ENCODE assay signal across 13 cellular contexts in the genomic region with DNA sequence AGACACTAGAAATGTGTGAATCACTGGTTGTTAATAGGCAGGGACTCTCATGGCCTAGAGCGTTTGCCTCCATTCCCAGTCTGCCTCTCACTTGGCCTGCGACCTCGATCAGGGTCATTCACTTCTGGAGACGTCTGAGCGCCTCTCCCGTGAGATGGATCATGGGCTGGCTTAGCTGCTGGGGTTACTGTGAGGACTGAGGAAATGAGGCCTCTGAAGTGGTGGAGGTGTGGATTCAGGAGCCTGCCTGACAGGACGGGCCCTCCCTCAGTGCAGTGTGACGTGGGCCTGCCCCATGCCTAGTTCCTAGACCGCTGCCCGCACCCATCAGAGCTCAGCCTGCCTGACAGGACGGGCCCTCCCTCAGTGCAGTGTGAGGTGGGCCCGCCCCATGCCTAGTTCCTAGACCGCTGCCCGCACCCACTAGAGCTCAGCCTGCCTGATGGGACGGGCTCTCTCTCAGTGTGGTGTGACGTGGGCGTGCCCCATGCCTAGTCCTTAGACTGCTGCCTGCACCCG.
A peak's percentile ranks its signal among the peaks of the same experiment; 100 is the strongest.
DNase-seq lines count a peak whose midpoint lies in the region; ATAC-seq, FAIRE-seq and TF ChIP-seq lines count a peak whose summit lies in the region.
"Had no signal": no experiment of that assay in that cellular context is flagged by ENCODE, and none has a peak within 500 bp of the region (broad histone marks: within the 10 kb centered on the region; RNA-seq: fewer than 3 reads in every experiment).

No MANE protein-coding gene starts in this region.

- H3K27me3 Mint-ChIP-seq in activated CD8-positive, alpha-beta T cell treated with anti-CD3 and anti-CD28 coated beads for 36 hours = no peaks in the 10 kb centered on the region
- H3K27me3 Mint-ChIP-seq in progenitor cell of endocrine pancreas = no peaks in the 10 kb centered on the region
- H3K27me3 Mint-ChIP-seq: activated naive CD8-positive, alpha-beta T cell treated with anti-CD3 and anti-CD28 coated beads, Interleukin-2, amount 10 ng/mL, durations not matched to agents 7 days and 5 days; naive B cell had no signal

- H3K27ac ChIP-seq in HEK293 (ENCODE audit: extremely low read depth, low read depth, low read length) (no peak overlapping the region), kidney (ENCODE audit: low read depth in 2 of 2, low read length in 2 of 2) (no peak overlapping the region)

- no peak overlapping the region for H3K4me3 Mint-ChIP-seq in activated CD8-positive, alpha-beta T cell treated with anti-CD3 and anti-CD28 coated beads for 36 hours
- no peak overlapping the region for H3K4me3 Mint-ChIP-seq in progenitor cell of endocrine pancreas (ENCODE audit: low read depth)
- H3K4me3 Mint-ChIP-seq: activated naive CD8-positive, alpha-beta T cell treated with anti-CD3 and anti-CD28 coated beads, Interleukin-2, amount 10 ng/mL, durations not matched to agents 7 days and 5 days; naive B cell had no signal

- H3K4me1 Mint-ChIP-seq in activated CD8-positive, alpha-beta T cell treated with anti-CD3 and anti-CD28 coated beads for 36 hours (ENCODE audit: low read depth) = peaks cover 3% of the 10 kb centered on the region
- H3K4me1 Mint-ChIP-seq in progenitor cell of endocrine pancreas (ENCODE audit: low read depth) = peaks cover 2% of the 10 kb centered on the region
- H3K4me1 Mint-ChIP-seq: activated naive CD8-positive, alpha-beta T cell treated with anti-CD3 and anti-CD28 coated beads, Interleukin-2, amount 10 ng/mL, durations not matched to agents 7 days and 5 days had no signal

- CTCF ChIA-PET in HEK293 (lab: Yijun Ruan, JAX) = no interaction called here
- CTCF ChIA-PET in activated CD8-positive, alpha-beta T cell treated with anti-CD3 and anti-CD28 coated beads for 36 hours (lab: Charles Lee) = no interaction called here

- H3K36me3 Mint-ChIP-seq in activated CD8-positive, alpha-beta T cell treated with anti-CD3 and anti-CD28 coated beads for 36 hours (ENCODE audit: low read depth) = peaks cover 9% of the 10 kb centered on the region
- peaks cover 16% of the 10 kb centered on the region for H3K36me3 Mint-ChIP-seq in progenitor cell of endocrine pancreas (ENCODE audit: insufficient read depth)
- H3K36me3 Mint-ChIP-seq: activated naive CD8-positive, alpha-beta T cell treated with anti-CD3 and anti-CD28 coated beads, Interleukin-2, amount 10 ng/mL, durations not matched to agents 7 days and 5 days had no signal

- H3K9me3 ChIP-seq in HEK293 (ENCODE audit: control insufficient read depth, insufficient read depth, low read depth, low read length) = no peaks in the 10 kb centered on the region
- no peaks in the 10 kb centered on the region for H3K9me3 ChIP-seq in kidney (ENCODE audit: control insufficient read depth in 1 of 2, low read length in 2 of 2)

- H3K27ac Mint-ChIP-seq in activated CD8-positive, alpha-beta T cell treated with anti-CD3 and anti-CD28 coated beads for 36 hours = no peak overlapping the region
- peak overlapping the region; percentile 69 for H3K27ac Mint-ChIP-seq in progenitor cell of endocrine pancreas
- H3K27ac Mint-ChIP-seq: activated naive CD8-positive, alpha-beta T cell treated with anti-CD3 and anti-CD28 coated beads, Interleukin-2, amount 10 ng/mL, durations not matched to agents 7 days and 5 days had no signal

- POLR2A ChIA-PET in HEK293 (lab: Yijun Ruan, JAX) = no interaction called here
- POLR2A ChIA-PET in activated CD8-positive, alpha-beta T cell treated with anti-CD3 and anti-CD28 coated beads for 36 hours (lab: Charles Lee) = no interaction called here

- H3K4me3 ChIP-seq in HEK293 (ENCODE audit: low read depth, low read length) = no peak overlapping the region
- H3K4me3 ChIP-seq in kidney (ENCODE audit: low read length in 2 of 2) = no peak overlapping the region

- no peaks in the 10 kb centered on the region; the same call in 1 of the 2 replicates for H3K4me1 ChIP-seq in HEK293 (ENCODE audit: control insufficient read depth, insufficient read depth, low read length)
- H3K4me1 ChIP-seq in kidney (ENCODE audit: control insufficient read depth in 1 of 2, insufficient read depth in 1 of 2, low read depth in 1 of 2, low read length in 2 of 2) = peaks cover 0 to 2% of the 10 kb centered on the region in 2 donors

- ATAC-seq in activated CD8-positive, alpha-beta T cell treated with anti-CD3 and anti-CD28 coated beads for 36 hours = peak; percentile 24
- no peak for ATAC-seq in HG02623 (IDR thresholded peaks at IDR 0.05; ENCODE audit: unreplicated experiment)

- H3K9ac ChIP-seq in kidney (ENCODE audit: low read length in 2 of 2) = no peak overlapping the region

- DNase-seq in activated CD8-positive, alpha-beta T cell treated with anti-CD3 and anti-CD28 coated beads for 36 hours = no peak
- DNase-seq in kidney (peak; percentile 46), progenitor cell of endocrine pancreas (ENCODE audit: low spot score, unreplicated experiment) (no peak), epidermal melanocyte (ENCODE audit: insufficient read length, low spot score) (no peak), activated T-cell treated with anti-CD3 and anti-CD28 coated beads for 4 hours (no peak), NCI-H146 treated with DMSO at 0.1 percent for 48 hours (lab: John Stamatoyannopoulos, UW; ENCODE audit: unreplicated experiment) (no peak)
- DNase-seq: activated naive CD8-positive, alpha-beta T cell treated with anti-CD3 and anti-CD28 coated beads, Interleukin-2, amount 10 ng/mL, durations not matched to agents 7 days and 5 days; naive B cell; NCI-H146; NCI-H526; T1000 had no signal

- intact Hi-C loops in activated CD8-positive, alpha-beta T cell treated with anti-CD3 and anti-CD28 coated beads for 36 hours (cut with micrococcal nuclease) = no loop called here
- intact Hi-C loops in kidney (cut with DNase I) = no loop called here

- H3K9me3 Mint-ChIP-seq in activated CD8-positive, alpha-beta T cell treated with anti-CD3 and anti-CD28 coated beads for 36 hours = no peaks in the 10 kb centered on the region
- no peaks in the 10 kb centered on the region for H3K9me3 Mint-ChIP-seq in progenitor cell of endocrine pancreas (ENCODE audit: low read depth)
- H3K9me3 Mint-ChIP-seq: activated naive CD8-positive, alpha-beta T cell treated with anti-CD3 and anti-CD28 coated beads, Interleukin-2, amount 10 ng/mL, durations not matched to agents 7 days and 5 days; naive B cell had no signal

- no peak for FAIRE-seq in kidney (lab: Jason Lieb, UNC)

- H3K36me3 ChIP-seq in HEK293 (ENCODE audit: control insufficient read depth in 2 of 2, insufficient read depth in 1 of 2, low read length in 2 of 2) (peaks cover 0 to 46% of the 10 kb centered on the region in 2 experiments; a peak in 1 of 3 replicates), kidney (ENCODE audit: control insufficient read depth in 1 of 2, insufficient read depth in 2 of 2, low read length in 2 of 2) (peaks cover 5 to 16% of the 10 kb centered on the region in 2 donors)

- no peak for TF ChIP-seq CTCF in HEK293 (tag by site-specific recombination; IDR thresholded peaks at IDR 0.05)
- no peak for TF ChIP-seq CTCF in activated CD8-positive, alpha-beta T cell treated with anti-CD3 and anti-CD28 coated beads for 36 hours (IDR thresholded peaks at IDR 0.05)
- TF ChIP-seq CTCF in kidney (IDR thresholded peaks at IDR 0.05; ENCODE audit: borderline replicate concordance, extremely low read depth, insufficient read depth) = no peak
- no peak for TF ChIP-seq CTCF in progenitor cell of endocrine pancreas (IDR thresholded peaks at IDR 0.05; ENCODE audit: unreplicated experiment)

TF ChIP-seq in HEK293, 187 proteins besides CTCF, POLR2A, EP300 and RAD21:
- TF ChIP-seq, protein P1, sequence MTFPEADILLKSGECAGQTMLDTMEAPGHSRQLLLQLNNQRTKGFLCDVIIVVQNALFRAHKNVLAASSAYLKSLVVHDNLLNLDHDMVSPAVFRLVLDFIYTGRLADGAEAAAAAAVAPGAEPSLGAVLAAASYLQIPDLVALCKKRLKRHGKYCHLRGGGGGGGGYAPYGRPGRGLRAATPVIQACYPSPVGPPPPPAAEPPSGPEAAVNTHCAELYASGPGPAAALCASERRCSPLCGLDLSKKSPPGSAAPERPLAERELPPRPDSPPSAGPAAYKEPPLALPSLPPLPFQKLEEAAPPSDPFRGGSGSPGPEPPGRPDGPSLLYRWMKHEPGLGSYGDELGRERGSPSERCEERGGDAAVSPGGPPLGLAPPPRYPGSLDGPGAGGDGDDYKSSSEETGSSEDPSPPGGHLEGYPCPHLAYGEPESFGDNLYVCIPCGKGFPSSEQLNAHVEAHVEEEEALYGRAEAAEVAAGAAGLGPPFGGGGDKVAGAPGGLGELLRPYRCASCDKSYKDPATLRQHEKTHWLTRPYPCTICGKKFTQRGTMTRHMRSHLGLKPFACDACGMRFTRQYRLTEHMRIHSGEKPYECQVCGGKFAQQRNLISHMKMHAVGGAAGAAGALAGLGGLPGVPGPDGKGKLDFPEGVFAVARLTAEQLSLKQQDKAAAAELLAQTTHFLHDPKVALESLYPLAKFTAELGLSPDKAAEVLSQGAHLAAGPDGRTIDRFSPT (tag by site-specific recombination; IDR thresholded peaks at IDR 0.05) = no peak
- TF ChIP-seq GLIS1 (tag by site-specific recombination; IDR thresholded peaks at IDR 0.05) = 0 out of 2 replicates have a peak, but pooled peaks have one; percentile 12
- TF ChIP-seq KLF1 (tag by site-specific recombination; IDR thresholded peaks at IDR 0.05) = peak; percentile 46
- no peak for TF ChIP-seq BCL11B (tag by site-specific recombination; IDR thresholded peaks at IDR 0.05; ENCODE audit: low read depth)
- no peak for TF ChIP-seq ZNF19 (tag by site-specific recombination; IDR thresholded peaks at IDR 0.05; ENCODE audit: low read depth)
